ENCODE assay signal across 9 cellular contexts in the genomic region with DNA sequence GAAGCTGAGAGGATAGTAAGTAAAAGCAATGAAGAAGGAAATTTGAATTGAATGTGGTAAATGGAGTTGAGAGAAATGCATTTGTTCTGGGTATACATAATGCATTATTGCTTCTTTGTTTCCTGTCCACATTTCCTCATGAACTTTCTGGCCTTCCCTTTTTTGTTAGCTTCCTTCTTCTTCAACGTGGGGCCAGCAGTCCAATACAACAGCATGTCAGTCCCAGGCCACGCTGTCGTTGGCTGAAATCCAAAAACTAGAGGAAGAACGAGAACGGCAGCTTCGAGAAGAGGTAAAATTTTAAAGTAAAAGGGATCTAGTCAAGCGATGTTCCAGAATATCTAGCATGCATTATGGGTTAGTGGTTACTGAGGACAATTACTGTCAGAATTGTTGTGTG. TPM values are rescaled to one million over a fixed set of nuclear protein-coding genes. Genes with fewer than 3 reads are reported as not detected.
DNase-seq lines count a peak whose midpoint lies in the region; ATAC-seq and TF ChIP-seq lines count a peak whose summit lies in the region.
"Had no signal": no experiment of that assay in that cellular context is flagged by ENCODE, and none has a peak within 500 bp of the region (broad histone marks: within the 10 kb centered on the region; RNA-seq: fewer than 3 reads in every experiment).

No MANE protein-coding gene starts in this region.

- H3F3A ChIP-seq in GM23338 (replicated peaks; ENCODE audit: low read depth) = no peaks in the 10 kb centered on the region

- H3K4me3 ChIP-seq in GM23338 = no peak overlapping the region

- H3K4me1 Mint-ChIP-seq in chondrocyte (ENCODE audit: low read depth) (peaks cover 15% of the 10 kb centered on the region), GM23338 (peaks cover 12% of the 10 kb centered on the region; the same call in 2 of the 3 replicates)

- DNase-seq in CD1c-positive myeloid dendritic cell (ENCODE audit: extremely low spot score) = peak; percentile 82
- peak; percentile 90 for DNase-seq in MV-4-11 (lab: John Stamatoyannopoulos, UW)
- DNase-seq in chondrocyte (ENCODE audit: low spot score) = no peak
- DNase-seq in mucosa of gallbladder (ENCODE audit: low spot score) = peak; percentile 57
- no peak for DNase-seq in GM23338 (ENCODE audit: low spot score)
- no peak for DNase-seq in DMS 273 (lab: John Stamatoyannopoulos, UW; ENCODE audit: unreplicated experiment)
- DNase-seq: PC-3 had no signal

- H2AFZ ChIP-seq in GM23338 = no peak overlapping the region

- H3K36me3 Mint-ChIP-seq in chondrocyte (ENCODE audit: low read depth) = peaks cover 31% of the 10 kb centered on the region
- H3K36me3 Mint-ChIP-seq in GM23338 (ENCODE audit: low read depth) = peaks cover 41% of the 10 kb centered on the region

- TF ChIP-seq CTCF in chondrocyte (IDR thresholded peaks at IDR 0.05) (no peak), GM23338 (conservative IDR thresholded peaks at IDR 0.05; ENCODE audit: low read depth in 2 of 2) (no peak)

- no peak for ATAC-seq in GM18511 (IDR thresholded peaks at IDR 0.05; ENCODE audit: unreplicated experiment)
- ATAC-seq in activated CD4-positive, CD25-positive, alpha-beta regulatory T cell treated with anti-CD3 and anti-CD28 coated beads, Interleukin-2, amount 50 U/mL, for 24 hours = no peak
- no peak for ATAC-seq in GM23338
- ATAC-seq: PC-3 had no signal

- no peaks in the 10 kb centered on the region for H3K9me2 ChIP-seq in GM23338 (ENCODE audit: insufficient read depth)

- H3K27ac ChIP-seq in GM23338 (ENCODE audit: low read depth) = no peak overlapping the region

- H3K27me3 ChIP-seq in GM23338 (ENCODE audit: insufficient read depth) = no peaks in the 10 kb centered on the region

- H3K4me2 ChIP-seq in GM23338 = no peak overlapping the region

- H3K9me3 Mint-ChIP-seq in chondrocyte (ENCODE audit: low read depth) (no peaks in the 10 kb centered on the region), GM23338 (no peaks in the 10 kb centered on the region)

- H3K79me2 ChIP-seq in GM23338 (replicated peaks; ENCODE audit: insufficient read depth) = peaks cover 4% of the 10 kb centered on the region; the same call in 1 of the 2 replicates

- no peak overlapping the region for H3K4me3 Mint-ChIP-seq in chondrocyte (ENCODE audit: unreplicated experiment)
- H3K4me3 Mint-ChIP-seq in GM23338 = no peak overlapping the region

- H4K20me1 ChIP-seq in GM23338 (replicated peaks; ENCODE audit: insufficient read depth) = peaks cover 10% of the 10 kb centered on the region

- peak overlapping the region; percentile 76 for H3K27ac Mint-ChIP-seq in chondrocyte (ENCODE audit: unreplicated experiment)
- H3K27ac Mint-ChIP-seq in GM23338 = no peak overlapping the region

- peaks cover 36% of the 10 kb centered on the region for H3K36me3 ChIP-seq in GM23338 (ENCODE audit: insufficient read depth)

- 0 out of 2 replicates have a peak, but pooled peaks cover 3% of the 10 kb centered on the region for H3K4me1 ChIP-seq in GM23338 (ENCODE audit: insufficient read depth)

- H3K27me3 Mint-ChIP-seq in chondrocyte (ENCODE audit: low read depth) (no peaks in the 10 kb centered on the region), GM23338 (ENCODE audit: insufficient read depth, low read depth, poor library complexity) (no peaks in the 10 kb centered on the region)

TF ChIP-seq in GM23338, 12 proteins besides CTCF, POLR2A, EP300 and RAD21:
- TF ChIP-seq EZH2 (IDR thresholded peaks at IDR 0.05; ENCODE audit: low read depth, unreplicated experiment) (no peak), EZH2phosphoT487 (IDR thresholded peaks at IDR 0.05; ENCODE audit: unreplicated experiment) (no peak)

RNA-seq across cellular contexts. Expression of gene SNORC, which starts 30.4 kb away (rescaled TPM):
- total RNA-seq in chondrocyte = 2.1 to 3.4 TPM (median 2.2 TPM) in 3 replicates
- total RNA-seq in mucosa of gallbladder = 7.7 TPM
- total RNA-seq in GM23338 (2014; rRNA removed; shearing (Covaris generic)) = 0.62 and 0.80 TPM in 2 replicates
- 1.6 and 1.9 TPM in 2 replicates for polyA plus RNA-seq in GM23338 (2016; fragmentation: Nextera tagmentation; extraction: Ambion mirVana)

Comparison
In these comparisons a context has a peak if more than half of its experiments do, and no peak if none do; other contexts are left out.
1. DNase-seq: peak in CD1c-positive myeloid dendritic cell (single experiment), MV-4-11 (single experiment) and mucosa of gallbladder (single experiment); none in chondrocyte (single experiment), GM23338 (single experiment) and DMS 273 (single experiment).